Comparison of ENCODE assay signal across 20 cellular contexts in genomic region chr21:20701235-20701634, GRCh38.
"Had no signal": no experiment of that assay in that cellular context is flagged by ENCODE, and none has a peak within 500 bp of the region (broad histone marks: within the 10 kb centered on the region; RNA-seq: fewer than 3 reads in every experiment).

No MANE protein-coding gene starts in this region.

- DNase-seq: activated CD4-positive, alpha-beta T cell treated with anti-CD3 and anti-CD28 coated beads for 48 hours; activated CD4-positive, alpha-beta T cell treated with anti-CD3 and anti-CD28 coated beads, Interleukin-2, amount 50 U/mL, for 4 hours; activated T-cell treated with anti-CD3 and anti-CD28 coated beads for 4 hours; brain microvascular endothelial cell; cerebellar nuclear complex; NCI-H1105 treated with DMSO at 0.1 percent for 48 hours; NCI-H187 treated with DMSO at 0.1 percent for 48 hours; NCI-H2171 treated with DMSO at 0.1 percent for 48 hours; NCI-H226; NCI-H526; NCI-H82; Peyer's patch; Right ventricle myocardium superior; SJCRH30; SK-N-SH; SW 1271 had no signal

- H3K27ac Mint-ChIP-seq: activated naive CD4-positive, alpha-beta T cell treated with anti-CD3 and anti-CD28 coated beads, Interleukin-2, amount 50 U/mL, for 72 hours; activated T-cell treated with anti-CD3 and anti-CD28 coated beads, Interleukin-2, amount 50 U/mL, for 72 hours; T-helper 1 cell treated with Interleukin-12 subunit alpha and Interleukin-12 subunit beta and Interleukin-4 antibody, amounts not matched to agents 30 μg/mL and 1 μg/mL, for 36 hours had no signal

- H3K4me3 ChIP-seq: Peyer's patch, SJCRH30 had no signal

- ATAC-seq: activated CD4-positive, CD25-positive, alpha-beta regulatory T cell treated with anti-CD3 and anti-CD28 coated beads, Interleukin-2, amount 50 U/mL, for 24 hours; activated T-cell treated with anti-CD3 and anti-CD28 coated beads, Interleukin-2, amount 50 U/mL, for 72 hours had no signal

- H3K4me3 Mint-ChIP-seq: activated T-cell treated with anti-CD3 and anti-CD28 coated beads, Interleukin-2, amount 50 U/mL, for 72 hours; T-helper 1 cell treated with Interleukin-12 subunit alpha and Interleukin-12 subunit beta and Interleukin-4 antibody, amounts not matched to agents 30 μg/mL and 1 μg/mL, for 36 hours had no signal
